27 cellular contexts compared by ENCODE assay signal in the genomic region with DNA sequence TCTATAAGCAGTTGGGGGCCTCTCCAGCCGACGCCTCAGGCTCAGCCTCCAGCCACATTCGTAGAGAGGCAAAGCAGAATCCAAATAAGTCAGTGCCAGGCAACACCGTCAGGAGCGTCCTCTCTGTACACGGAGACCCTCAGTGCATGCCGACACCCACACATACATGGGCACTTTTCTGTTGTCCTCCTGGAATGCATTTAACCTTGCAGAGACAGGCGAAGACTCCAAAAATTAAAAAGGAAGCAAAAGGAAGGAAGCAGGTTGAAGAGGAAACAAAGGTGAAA.
A peak's percentile ranks its signal among the peaks of the same experiment; 100 is the strongest.
DNase-seq lines count a peak whose midpoint lies in the region; ATAC-seq, FAIRE-seq and TF ChIP-seq lines count a peak whose summit lies in the region.
"Had no signal": no experiment of that assay in that cellular context is flagged by ENCODE, and none has a peak within 500 bp of the region (broad histone marks: within the 10 kb centered on the region; RNA-seq: fewer than 3 reads in every experiment).

No MANE protein-coding gene starts in this region.

- no peaks in the 10 kb centered on the region for H3K36me3 ChIP-seq in kidney (ENCODE audit: control insufficient read depth in 1 of 2, insufficient read depth in 2 of 2, low read length in 2 of 2)
- H3K36me3 ChIP-seq: BE2C, BLaER1 had no signal

- no peaks in the 10 kb centered on the region for H3K9me3 Mint-ChIP-seq in mesothelial cell of epicardium
- no peaks in the 10 kb centered on the region for H3K9me3 Mint-ChIP-seq in CD4-positive, alpha-beta T cell
- H3K9me3 Mint-ChIP-seq: CD8-positive, alpha-beta T cell had no signal

- H3K9me3 ChIP-seq in T-helper 17 cell (ENCODE audit: control insufficient read depth, low read length, poor library complexity, severe bottlenecking) (no peaks in the 10 kb centered on the region), kidney (ENCODE audit: control insufficient read depth in 1 of 2, low read length in 2 of 2) (no peaks in the 10 kb centered on the region)
- no peaks in the 10 kb centered on the region for H3K9me3 ChIP-seq in CD4-positive, alpha-beta T cell (ENCODE audit: control insufficient read depth, low read length)
- H3K9me3 ChIP-seq: BE2C, BLaER1, Caco-2 had no signal

- H3K9ac ChIP-seq in kidney (ENCODE audit: low read length in 2 of 2), result no peak overlapping the region
- H3K9ac ChIP-seq: BLaER1 had no signal

- FAIRE-seq in kidney (lab: Jason Lieb, UNC), result no peak
- FAIRE-seq: A204.1, D721Med, GM12878, GM12892, GM18507 had no signal

- no peak overlapping the region for H3K4me3 ChIP-seq in kidney (ENCODE audit: low read length in 2 of 2)
- H3K4me3 ChIP-seq: BLaER1, GM12878 had no signal

- DNase-seq in T-helper 17 cell, result no peak
- peak; percentile 35 for DNase-seq in kidney
- DNase-seq in mesothelial cell of epicardium (ENCODE audit: low spot score in 2 of 2, unreplicated experiment in 2 of 2), result no peak
- no peak for DNase-seq in CD4-positive, alpha-beta T cell
- no peak for DNase-seq in HuH-7.5 (ENCODE audit: low spot score)
- DNase-seq in SHP77 (lab: John Stamatoyannopoulos, UW), result no peak
- DNase-seq: 8988T; ACHN; BE2C; C1 segment of cervical spinal cord; Caco-2; Calu3; CD4-positive, CD25-positive, alpha-beta regulatory T cell; CD8-positive, alpha-beta T cell; DMS53; DMS79; DND-41; EL; GDM1 had no signal

- ATAC-seq in T-helper 17 cell (no peak), HG03108 (IDR thresholded peaks at IDR 0.05; ENCODE audit: unreplicated experiment) (no peak)
- ATAC-seq in CD4-positive, alpha-beta T cell (ENCODE audit: poor library complexity), result no peak
- ATAC-seq: CD8-positive, alpha-beta T cell; GM12878 had no signal

- H3K27me3 Mint-ChIP-seq in T-helper 17 cell (peaks cover 5% of the 10 kb centered on the region), mesothelial cell of epicardium (ENCODE audit: low read depth) (peaks cover 11% of the 10 kb centered on the region)
- H3K27me3 Mint-ChIP-seq in CD4-positive, alpha-beta T cell, result peaks cover 4% of the 10 kb centered on the region
- H3K27me3 Mint-ChIP-seq: CD4-positive, CD25-positive, alpha-beta regulatory T cell had no signal

- H3K27ac ChIP-seq in kidney (ENCODE audit: low read depth in 2 of 2, low read length in 2 of 2), result no peak overlapping the region
- H3K27ac ChIP-seq in CD4-positive, alpha-beta T cell (ENCODE audit: low read depth, low read length), result no peak overlapping the region
- H3K27ac ChIP-seq: BLaER1 had no signal

- H3K4me3 Mint-ChIP-seq in T-helper 17 cell, result no peak overlapping the region
- H3K4me3 Mint-ChIP-seq in mesothelial cell of epicardium, result no peak overlapping the region
- no peak overlapping the region for H3K4me3 Mint-ChIP-seq in CD4-positive, alpha-beta T cell
- H3K4me3 Mint-ChIP-seq: CD14-positive monocyte; CD4-positive, CD25-positive, alpha-beta regulatory T cell; CD8-positive, alpha-beta T cell had no signal

- intact Hi-C loops in kidney (cut with DNase I), result no loop called here
- intact Hi-C loops in CD4-positive, alpha-beta T cell (cut with DNase I, micrococcal nuclease), result no loop called here

- CTCF ChIA-PET in CD4-positive, alpha-beta T cell (lab: Charles Lee), result no interaction called here

- H3K27me3 ChIP-seq in CD4-positive, alpha-beta T cell (ENCODE audit: control insufficient read depth, insufficient read depth, low read length), result no peaks in the 10 kb centered on the region
- H3K27me3 ChIP-seq: BE2C had no signal

- TF ChIP-seq CTCF in kidney (IDR thresholded peaks at IDR 0.05; ENCODE audit: borderline replicate concordance, extremely low read depth, insufficient read depth), result no peak
- TF ChIP-seq CTCF in mesothelial cell of epicardium (IDR thresholded peaks at IDR 0.05; ENCODE audit: unreplicated experiment), result no peak
- TF ChIP-seq CTCF in CD4-positive, alpha-beta T cell (IDR thresholded peaks at IDR 0.05), result no peak

- H3K4me1 Mint-ChIP-seq in T-helper 17 cell (peaks cover 2% of the 10 kb centered on the region), mesothelial cell of epicardium (peaks cover 22% of the 10 kb centered on the region)
- H3K4me1 Mint-ChIP-seq in CD4-positive, alpha-beta T cell (ENCODE audit: low read depth), result no peaks in the 10 kb centered on the region
- H3K4me1 Mint-ChIP-seq: CD14-positive monocyte; CD4-positive, CD25-positive, alpha-beta regulatory T cell had no signal

- H3K36me3 Mint-ChIP-seq in T-helper 17 cell (ENCODE audit: low read depth), result no peaks in the 10 kb centered on the region
- no peaks in the 10 kb centered on the region for H3K36me3 Mint-ChIP-seq in mesothelial cell of epicardium
- no peaks in the 10 kb centered on the region for H3K36me3 Mint-ChIP-seq in CD4-positive, alpha-beta T cell (ENCODE audit: low read depth)
- H3K36me3 Mint-ChIP-seq: CD14-positive monocyte; CD4-positive, CD25-positive, alpha-beta regulatory T cell; CD8-positive, alpha-beta T cell had no signal

- no peaks in the 10 kb centered on the region for H3K4me1 ChIP-seq in kidney (ENCODE audit: control insufficient read depth in 1 of 2, insufficient read depth in 1 of 2, low read depth in 1 of 2, low read length in 2 of 2)
- H3K4me1 ChIP-seq: BE2C, Caco-2 had no signal

- peak overlapping the region; percentile 34 for H3K27ac Mint-ChIP-seq in T-helper 17 cell
- peak overlapping the region; percentile 50 for H3K27ac Mint-ChIP-seq in mesothelial cell of epicardium
- no peak overlapping the region for H3K27ac Mint-ChIP-seq in CD4-positive, alpha-beta T cell
- H3K27ac Mint-ChIP-seq: CD14-positive monocyte; CD4-positive, CD25-positive, alpha-beta regulatory T cell; CD8-positive, alpha-beta T cell had no signal

- POLR2A ChIA-PET in CD4-positive, alpha-beta T cell (lab: Charles Lee), result no interaction called here
